Comparison of ENCODE assay signal across 25 cellular contexts in the genomic region with DNA sequence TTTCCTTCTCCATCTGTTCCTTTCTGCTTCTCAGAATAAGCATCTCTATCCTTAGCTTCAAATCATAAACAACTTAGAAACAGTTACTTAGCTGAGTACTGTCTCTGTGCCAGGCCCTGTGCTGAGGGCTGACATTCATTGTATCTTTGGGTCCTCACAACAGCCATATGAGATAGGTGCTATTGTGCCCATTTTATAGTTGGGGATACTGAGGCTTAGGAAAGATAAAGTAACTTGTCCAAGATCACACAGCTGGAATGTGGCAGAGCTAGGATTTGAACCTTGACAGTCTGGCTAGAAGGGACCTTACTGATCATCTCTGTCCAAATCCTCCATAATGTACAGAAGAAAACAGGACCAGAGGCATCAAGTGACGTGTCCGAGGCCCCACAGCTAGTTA. TPM values are rescaled to one million over a fixed set of nuclear protein-coding genes. Genes with fewer than 3 reads are reported as not detected.
DNase-seq lines count a peak whose midpoint lies in the region; ATAC-seq and TF ChIP-seq lines count a peak whose summit lies in the region.
"Had no signal": no experiment of that assay in that cellular context is flagged by ENCODE, and none has a peak within 500 bp of the region (broad histone marks: within the 10 kb centered on the region; RNA-seq: fewer than 3 reads in every experiment).

No MANE protein-coding gene starts in this region.

- H3K9me3 ChIP-seq in KOPT-K1 (ENCODE audit: insufficient read depth, low read length, poor library complexity, severe bottlenecking) = no peaks in the 10 kb centered on the region
- H3K9me3 ChIP-seq in neural progenitor cell (ENCODE audit: low read depth) = no peaks in the 10 kb centered on the region
- H3K9me3 ChIP-seq: heart left ventricle, upper lobe of left lung had no signal

- H3K4me2 ChIP-seq in neural progenitor cell = no peak overlapping the region

- H3K4me3 ChIP-seq in neural progenitor cell = no peak overlapping the region
- H3K4me3 ChIP-seq: heart left ventricle, upper lobe of left lung had no signal

- H3K27ac ChIP-seq in KOPT-K1 (ENCODE audit: low read depth, low read length, poor library complexity, severe bottlenecking) (peak overlapping the region; percentile 3), neural progenitor cell (no peak overlapping the region)
- H3K27ac ChIP-seq: epithelial cell of prostate, heart left ventricle, HL-60, parathyroid adenoma, upper lobe of left lung had no signal

- H2AFZ ChIP-seq in neural progenitor cell (replicated peaks) = no peak overlapping the region
- H2AFZ ChIP-seq: parathyroid adenoma had no signal

- peaks cover 97% of the 10 kb centered on the region for H3K4me1 Mint-ChIP-seq in activated T-cell treated with anti-CD3 and anti-CD28 coated beads, Interleukin-2, amount 50 U/mL, for 24 hours (ENCODE audit: low read depth)
- peaks cover 77% of the 10 kb centered on the region for H3K4me1 Mint-ChIP-seq in activated naive CD8-positive, alpha-beta T cell treated with anti-CD3 and anti-CD28 coated beads, Interleukin-2, amount 10 ng/mL, durations not matched to agents 7 days and 5 days
- H3K4me1 Mint-ChIP-seq in neural progenitor cell (peaks cover 64% of the 10 kb centered on the region), mesothelial cell of epicardium (peaks cover 12% of the 10 kb centered on the region)

- no peaks in the 10 kb centered on the region for H3K79me2 ChIP-seq in neural progenitor cell (ENCODE audit: low read depth)
- H3K79me2 ChIP-seq: parathyroid adenoma had no signal

- H4K20me1 ChIP-seq in neural progenitor cell (ENCODE audit: low read depth) = no peaks in the 10 kb centered on the region

- no peaks in the 10 kb centered on the region for H3K27me3 ChIP-seq in neural progenitor cell
- H3K27me3 ChIP-seq: upper lobe of left lung had no signal

- H3K4me1 ChIP-seq in neural progenitor cell = peaks cover 33% of the 10 kb centered on the region
- H3K4me1 ChIP-seq: heart left ventricle, parathyroid adenoma had no signal

- POLR2A ChIA-PET in activated naive CD8-positive, alpha-beta T cell treated with anti-CD3 and anti-CD28 coated beads, Interleukin-2, amount 10 ng/mL, durations not matched to agents 7 days and 5 days (lab: Charles Lee) = interaction anchor here (0.7 to 3.4 kb wide), 5 partner anchors 10 to 39 kb away, joined by 3 to 31 read pairs (median 7); a partner anchor contains a TSS

- no peak for DNase-seq in activated T-cell treated with anti-CD3 and anti-CD28 coated beads, Interleukin-2, amount 50 U/mL, for 24 hours
- DNase-seq in activated T-cell treated with anti-CD3 and anti-CD28 coated beads, Interleukin-2, amount 50 U/mL, for 48 hours = no peak
- no peak for DNase-seq in activated naive CD8-positive, alpha-beta T cell treated with anti-CD3 and anti-CD28 coated beads, Interleukin-2, amount 10 ng/mL, durations not matched to agents 7 days and 5 days
- DNase-seq in neural progenitor cell (ENCODE audit: low spot score) = no peak
- no peak for DNase-seq in occipital lobe (lab: John Stamatoyannopoulos, UW)
- DNase-seq in mesothelial cell of epicardium (ENCODE audit: low spot score in 2 of 2, unreplicated experiment in 2 of 2) = no peak
- DNase-seq: activated CD4-positive, alpha-beta T cell treated with anti-CD3 and anti-CD28 coated beads for 48 hours; caudate nucleus; GOT3; heart left ventricle; left cardiac atrium; NCI-H1105 treated with DMSO at 0.1 percent for 48 hours; NCI-H2081; NCI-H345; NCI-H82; OCI-M1; right cardiac atrium; upper lobe of left lung had no signal

- no peaks in the 10 kb centered on the region for H3K9me3 Mint-ChIP-seq in activated T-cell treated with anti-CD3 and anti-CD28 coated beads, Interleukin-2, amount 50 U/mL, for 24 hours
- H3K9me3 Mint-ChIP-seq in activated naive CD8-positive, alpha-beta T cell treated with anti-CD3 and anti-CD28 coated beads, Interleukin-2, amount 10 ng/mL, durations not matched to agents 7 days and 5 days = no peaks in the 10 kb centered on the region
- H3K9me3 Mint-ChIP-seq in neural progenitor cell (no peaks in the 10 kb centered on the region), mesothelial cell of epicardium (no peaks in the 10 kb centered on the region)

- no peak for TF ChIP-seq CTCF in neural progenitor cell (IDR thresholded peaks at IDR 0.05)
- no peak for TF ChIP-seq CTCF in mesothelial cell of epicardium (IDR thresholded peaks at IDR 0.05; ENCODE audit: unreplicated experiment)

- H3K9ac ChIP-seq in neural progenitor cell = no peak overlapping the region
- H3K9ac ChIP-seq: parathyroid adenoma had no signal

- peaks cover 41% of the 10 kb centered on the region for H3F3A ChIP-seq in neural progenitor cell (ENCODE audit: low read depth)

- no peaks in the 10 kb centered on the region for H3K27me3 Mint-ChIP-seq in activated T-cell treated with anti-CD3 and anti-CD28 coated beads, Interleukin-2, amount 50 U/mL, for 24 hours
- H3K27me3 Mint-ChIP-seq in activated naive CD8-positive, alpha-beta T cell treated with anti-CD3 and anti-CD28 coated beads, Interleukin-2, amount 10 ng/mL, durations not matched to agents 7 days and 5 days = no peaks in the 10 kb centered on the region
- peaks cover 8% of the 10 kb centered on the region for H3K27me3 Mint-ChIP-seq in neural progenitor cell (ENCODE audit: insufficient read depth, low read depth)
- peaks cover 30% of the 10 kb centered on the region for H3K27me3 Mint-ChIP-seq in mesothelial cell of epicardium (ENCODE audit: low read depth)

- peak overlapping the region; percentile 96 for H3K27ac Mint-ChIP-seq in activated T-cell treated with anti-CD3 and anti-CD28 coated beads, Interleukin-2, amount 50 U/mL, for 24 hours
- H3K27ac Mint-ChIP-seq in activated naive CD8-positive, alpha-beta T cell treated with anti-CD3 and anti-CD28 coated beads, Interleukin-2, amount 10 ng/mL, durations not matched to agents 7 days and 5 days = peak overlapping the region; percentile 93
- H3K27ac Mint-ChIP-seq in neural progenitor cell (peak overlapping the region; percentile 93), mesothelial cell of epicardium (no peak overlapping the region)

- H3K36me3 ChIP-seq in KOPT-K1 (ENCODE audit: insufficient read depth, low read length) (peaks cover 80% of the 10 kb centered on the region), neural progenitor cell (no peaks in the 10 kb centered on the region)
- H3K36me3 ChIP-seq: heart left ventricle, upper lobe of left lung had no signal

- peak overlapping the region; percentile 72 for H3K4me3 Mint-ChIP-seq in activated T-cell treated with anti-CD3 and anti-CD28 coated beads, Interleukin-2, amount 50 U/mL, for 24 hours
- peak overlapping the region; percentile 85 for H3K4me3 Mint-ChIP-seq in activated naive CD8-positive, alpha-beta T cell treated with anti-CD3 and anti-CD28 coated beads, Interleukin-2, amount 10 ng/mL, durations not matched to agents 7 days and 5 days
- H3K4me3 Mint-ChIP-seq in neural progenitor cell (peak overlapping the region; percentile 65), mesothelial cell of epicardium (no peak overlapping the region)

- ATAC-seq in activated naive CD8-positive, alpha-beta T cell treated with anti-CD3 and anti-CD28 coated beads, Interleukin-2, amount 10 ng/mL, durations not matched to agents 7 days and 5 days (ENCODE audit: low read depth) = no peak
- no peak for ATAC-seq in HG03097 (IDR thresholded peaks at IDR 0.05; ENCODE audit: low FRiP score, unreplicated experiment)
- ATAC-seq: heart left ventricle, left cardiac atrium, right cardiac atrium, Right ventricle myocardium inferior had no signal

- H3K36me3 Mint-ChIP-seq in activated T-cell treated with anti-CD3 and anti-CD28 coated beads, Interleukin-2, amount 50 U/mL, for 24 hours (ENCODE audit: low read depth) = peaks cover 76% of the 10 kb centered on the region
- H3K36me3 Mint-ChIP-seq in activated naive CD8-positive, alpha-beta T cell treated with anti-CD3 and anti-CD28 coated beads, Interleukin-2, amount 10 ng/mL, durations not matched to agents 7 days and 5 days = peaks cover 39% of the 10 kb centered on the region
- H3K36me3 Mint-ChIP-seq in neural progenitor cell = no peaks in the 10 kb centered on the region
- no peaks in the 10 kb centered on the region for H3K36me3 Mint-ChIP-seq in mesothelial cell of epicardium

RNA-seq across cellular contexts. Expression of a gene that starts 25.0 kb away (rescaled TPM):
- 100 to 1,000 TPM; 252 to 276 TPM for total RNA-seq in activated naive CD8-positive, alpha-beta T cell treated with anti-CD3 and anti-CD28 coated beads, Interleukin-2, amount 10 ng/mL, durations not matched to agents 7 days and 5 days
- total RNA-seq in neural progenitor cell (ENCODE audit: low replicate concordance) = 1.3 and 1.5 TPM in 2 replicates
- 2.3 TPM for total RNA-seq in occipital lobe
- 0.13 to 0.36 TPM (median 0.22 TPM) in 3 replicates for total RNA-seq in mesothelial cell of epicardium
- total RNA-seq: myocyte had no signal

Comparison
In these comparisons a context has a peak if more than half of its experiments do, and no peak if none do; other contexts are left out.
1. RNA of a gene that starts 25.0 kb away (total RNA-seq): 252 to 276 TPM in activated naive CD8-positive, alpha-beta T cell treated with anti-CD3 and anti-CD28 coated beads, Interleukin-2, amount 10 ng/mL, durations not matched to agents 7 days and 5 days; 2.3 TPM in occipital lobe (single experiment), 1.3 to 1.5 TPM in neural progenitor cell and 0.13 to 0.36 TPM in mesothelial cell of epicardium; every median in the first group is over 10 times any median in the second.